Comparison of ENCODE assay signal across 7 cellular contexts in genomic region chr12:2813573-2814185, GRCh38. TPM values are rescaled to one million over a fixed set of nuclear protein-coding genes. Genes with fewer than 3 reads are reported as not detected.
DNase-seq lines count a peak whose midpoint lies in the region; ATAC-seq lines count a peak whose summit lies in the region.

No MANE protein-coding gene starts in this region.

- peak overlapping the region; percentile 98 for H3K27ac ChIP-seq in substantia nigra (ENCODE audit: low read depth, low read length, poor library complexity, severe bottlenecking)

- H3K4me3 ChIP-seq in GM08714 (ENCODE audit: low read length) = peak overlapping the region; percentile 63

- peak; percentile 16 to 70 for DNase-seq in NCI-H446 (lab: John Stamatoyannopoulos, UW)
- DNase-seq in activated CD4-positive, alpha-beta T cell treated with anti-CD3 and anti-CD28 coated beads, Interleukin-2, amount 50 U/mL, for 48 hours = peak; percentile 47 to 63
- peak; percentile 63 for DNase-seq in epidermal melanocyte (ENCODE audit: insufficient read length, low spot score)
- peak; percentile 51 for DNase-seq in mucosa of gallbladder (ENCODE audit: low spot score)
- peak in 5 of 49 donors; percentile 5 to 19 (median 11) for DNase-seq in substantia nigra (lab: John Stamatoyannopoulos, UW)

- ATAC-seq in HG02870 (IDR thresholded peaks at IDR 0.05; ENCODE audit: unreplicated experiment) = peak; percentile 32

RNA-seq across cellular contexts. Expression of gene ITFG2, which starts 1.2 kb away (rescaled TPM):
- 43.4 TPM for total RNA-seq in mucosa of gallbladder

RNA-seq across cellular contexts. Expression of gene FKBP4, which starts 18.9 kb away (rescaled TPM):
- 140 TPM for total RNA-seq in mucosa of gallbladder

RNA-seq across cellular contexts. Expression of gene NRIP2, which starts 21.2 kb away (rescaled TPM):
- 3.2 TPM for total RNA-seq in mucosa of gallbladder

RNA-seq across cellular contexts. Expression of gene TEX52, which starts 43.2 kb away (rescaled TPM):
- total RNA-seq in mucosa of gallbladder = not detected
